ENCODE assay signal across 27 cellular contexts in genomic region chr6:122284848-122285247, GRCh38.
"Had no signal": no experiment of that assay in that cellular context is flagged by ENCODE, and none has a peak within 500 bp of the region (broad histone marks: within the 10 kb centered on the region; RNA-seq: fewer than 3 reads in every experiment).

No MANE protein-coding gene starts in this region.

- ATAC-seq: lower lobe of right lung; naive thymus-derived CD8-positive, alpha-beta T cell; stimulated activated naive B cell treated with anti-CD40 and anti-IgM and Interleukin-4, amounts not matched to agents 10 μg/mL and 1 μg/mL and 100 μg/mL, for 72 hours; stimulated activated naive CD8-positive, alpha-beta T cell treated with anti-CD3 and anti-CD28 coated beads, Interleukin-15, Interleukin-2, amounts not matched to agents 100 U/mL and 50 U/mL, for 24 hours had no signal

- H3K27me3 ChIP-seq: neural progenitor cell, neutrophil, right lobe of liver, stomach, testis, thyroid gland, transverse colon, upper lobe of left lung, vagina had no signal

- H3K36me3 ChIP-seq: lower lobe of right lung, neural progenitor cell, neutrophil, right lobe of liver, stomach, thyroid gland, transverse colon, upper lobe of left lung, vagina had no signal

- DNase-seq: hypothalamus; immature natural killer cell; kidney; lower lobe of right lung; mammary epithelial cell; mesenchymal stem cell; naive thymus-derived CD8-positive, alpha-beta T cell; nephron progenitor cell; occipital lobe; psoas muscle; right lobe of liver; stimulated activated CD4-positive, alpha-beta T cell treated with anti-CD3 and anti-CD28 coated beads, Interleukin-12 subunit alpha, Interleukin-12 subunit beta, amount 100 ng/mL, for 4 hours; stimulated activated CD4-positive, alpha-beta T cell treated with anti-CD3 and anti-CD28 coated beads, Interleukin-15, amount 100 ng/mL, for 24 hours; stimulated activated CD4-positive, alpha-beta T cell treated with anti-CD3 and anti-CD28 coated beads, Interleukin-2, amount 100 ng/mL, for 24 hours; stimulated activated CD4-positive, alpha-beta T cell treated with anti-CD3 and anti-CD28 coated beads, Interleukin-4, amount 100 ng/mL, for 1 hour; stimulated activated naive B cell treated with anti-CD40 and anti-IgM and Interleukin-4, amounts not matched to agents 10 μg/mL and 1 μg/mL and 100 μg/mL, for 72 hours; stimulated activated naive CD8-positive, alpha-beta T cell treated with anti-CD3 and anti-CD28 coated beads, Interleukin-15, Interleukin-2, amounts not matched to agents 100 U/mL and 50 U/mL, for 24 hours; stomach; testis; thyroid gland; transverse colon; upper lobe of left lung had no signal

- H3K27ac Mint-ChIP-seq: immature natural killer cell; naive thymus-derived CD8-positive, alpha-beta T cell; nephron progenitor cell; neural progenitor cell; stimulated activated naive B cell treated with anti-CD40 and anti-IgM and Interleukin-4, amounts not matched to agents 10 μg/mL and 1 μg/mL and 100 μg/mL, for 72 hours had no signal

- H3K4me1 ChIP-seq: lower lobe of right lung, neural progenitor cell, right lobe of liver, stomach, testis, thyroid gland, transverse colon, upper lobe of left lung, vagina had no signal

- H3K9me3 Mint-ChIP-seq: naive thymus-derived CD8-positive, alpha-beta T cell had no signal

- H3K27ac ChIP-seq: lower lobe of right lung, neural progenitor cell, neutrophil, parathyroid adenoma, psoas muscle, right lobe of liver, skin epidermis, stomach, testis, thyroid gland, transverse colon, upper lobe of left lung, vagina had no signal

- H3K36me3 Mint-ChIP-seq: immature natural killer cell; naive thymus-derived CD8-positive, alpha-beta T cell; neural progenitor cell; stimulated activated naive B cell treated with anti-CD40 and anti-IgM and Interleukin-4, amounts not matched to agents 10 μg/mL and 1 μg/mL and 100 μg/mL, for 72 hours had no signal

- H3K4me3 ChIP-seq: lower lobe of right lung, neural progenitor cell, psoas muscle, right lobe of liver, skin epidermis, stomach, testis, thyroid gland, transverse colon, upper lobe of left lung, vagina had no signal

- H3K79me2 ChIP-seq: parathyroid adenoma had no signal
